6 cellular contexts compared by ENCODE assay signal in the genomic region with DNA sequence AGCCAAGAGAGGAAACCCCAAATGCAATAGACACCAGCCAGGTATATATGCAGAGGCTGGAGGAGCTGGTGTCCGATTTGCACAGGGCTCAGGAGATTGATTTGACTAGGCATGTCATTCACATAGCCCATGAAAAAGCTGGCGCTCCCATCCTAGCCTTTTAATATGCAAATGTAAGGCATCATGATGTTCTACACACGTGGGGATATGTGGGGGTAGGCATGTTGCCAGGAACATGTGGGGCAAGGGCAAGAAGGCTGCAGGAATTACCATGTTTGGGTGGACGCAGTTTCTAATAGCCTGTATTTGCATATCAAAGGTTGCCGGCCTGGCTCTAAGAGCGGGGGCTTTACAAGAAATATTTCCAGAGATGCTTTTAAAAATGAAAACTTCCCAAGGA.
"Had no signal": no experiment of that assay in that cellular context is flagged by ENCODE, and none has a peak within 500 bp of the region (broad histone marks: within the 10 kb centered on the region; RNA-seq: fewer than 3 reads in every experiment).

No MANE protein-coding gene starts in this region.

- ATAC-seq: GM23338, HCT116 had no signal

- H3K4me3 ChIP-seq: GM23338 had no signal

- H3K27ac ChIP-seq: KMS-11 had no signal

- DNase-seq: H9, HFFc6, KBM-7 had no signal
